In the genomic region with DNA sequence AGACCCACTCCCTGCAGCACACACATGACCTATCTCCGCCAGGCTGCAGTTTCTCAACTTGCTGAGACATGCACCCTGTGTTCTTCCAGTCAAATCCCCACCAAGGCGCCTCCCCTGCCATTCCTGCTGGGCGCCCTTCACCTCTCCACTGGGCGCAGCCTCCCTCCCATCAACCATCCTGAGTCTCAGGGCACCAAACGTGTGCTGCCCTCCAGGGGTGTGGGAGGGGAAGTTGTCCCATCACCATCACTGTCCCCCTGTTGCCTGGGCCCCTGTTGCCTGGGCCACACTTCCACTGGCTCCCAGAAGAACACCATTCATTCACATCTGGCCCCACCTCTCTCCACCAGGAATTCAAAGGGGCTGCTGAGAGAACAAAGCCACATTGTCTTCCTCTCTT, we compare ENCODE assay signal across 19 cellular contexts. TPM values are rescaled to one million over a fixed set of nuclear protein-coding genes. Genes with fewer than 3 reads are reported as not detected.
DNase-seq lines count a peak whose midpoint lies in the region; ATAC-seq and TF ChIP-seq lines count a peak whose summit lies in the region.
"Had no signal": no experiment of that assay in that cellular context is flagged by ENCODE, and none has a peak within 500 bp of the region (broad histone marks: within the 10 kb centered on the region; RNA-seq: fewer than 3 reads in every experiment).

No MANE protein-coding gene starts in this region.

- no peak overlapping the region for H3K27ac ChIP-seq in mesendoderm (ENCODE audit: low read depth, low read length)
- H3K27ac ChIP-seq: ascending aorta, colonic mucosa, heart left ventricle had no signal

- no peak overlapping the region for H2BK120ac ChIP-seq in mesendoderm (ENCODE audit: low read depth, low read length)

- in situ Hi-C loops in SK-MEL-5 (cut with HindIII; ENCODE audit: low pct_unique_long_range_greater_than_20kb, low sequenced_read_pairs) = no loop called here

- no peak overlapping the region for H4K8ac ChIP-seq in mesendoderm (ENCODE audit: low read depth, low read length)

- WGBS in mesendoderm (ENCODE audit: extremely low coverage, insufficient coverage, low lambda C conversion rate) = no CpG with 5 or more reads among the region's 5 CpGs

- H2BK5ac ChIP-seq in mesendoderm (ENCODE audit: low read length) = no peak overlapping the region

- no peak overlapping the region for H3K27ac Mint-ChIP-seq in activated CD8-positive, alpha-beta memory T cell treated with anti-CD3 and anti-CD28 coated beads, Interleukin-2, amount 10 ng/mL, durations not matched to agents 7 days and 5 days
- no peak overlapping the region for H3K27ac Mint-ChIP-seq in osteocyte (ENCODE audit: unreplicated experiment)
- H3K27ac Mint-ChIP-seq: activated B cell treated with CpG ODN at 0.5 μM for 24 hours; CD4-positive, CD25-positive, alpha-beta regulatory T cell had no signal

- TF ChIP-seq CTCF in epithelial cell of proximal tubule (conservative IDR thresholded peaks at IDR 0.05; ENCODE audit: low read depth, low read length) = peak; percentile 17
- no peak for TF ChIP-seq CTCF in osteocyte (IDR thresholded peaks at IDR 0.05)

- ATAC-seq in activated CD8-positive, alpha-beta memory T cell treated with anti-CD3 and anti-CD28 coated beads, Interleukin-2, amount 10 ng/mL, durations not matched to agents 7 days and 5 days = peak; percentile 57
- ATAC-seq: heart left ventricle had no signal

- no peak overlapping the region for H3K56ac ChIP-seq in mesendoderm (ENCODE audit: low read length)

- H4K5ac ChIP-seq in mesendoderm (ENCODE audit: low read length) = no peak overlapping the region

- H3K9ac ChIP-seq in mesendoderm (ENCODE audit: low read length) = no peak overlapping the region

- no peak overlapping the region for H2BK15ac ChIP-seq in mesendoderm (replicated peaks; ENCODE audit: low read depth)

- no peak overlapping the region for H3K4me3 ChIP-seq in epithelial cell of proximal tubule (ENCODE audit: low read depth, low read length)
- H3K4me3 ChIP-seq in mesendoderm (ENCODE audit: low read length) = no peak overlapping the region
- H3K4me3 ChIP-seq: A549, ascending aorta, colonic mucosa, heart left ventricle had no signal

- CTCF ChIA-PET in activated CD8-positive, alpha-beta memory T cell treated with anti-CD3 and anti-CD28 coated beads, Interleukin-2, amount 10 ng/mL, durations not matched to agents 7 days and 5 days (lab: Charles Lee) = no interaction called here

- H3K27me3 ChIP-seq in mesendoderm (ENCODE audit: insufficient read depth, low read length, poor library complexity) = no peaks in the 10 kb centered on the region
- H3K27me3 ChIP-seq: ascending aorta, colonic mucosa, heart left ventricle had no signal

- H3K23ac ChIP-seq in mesendoderm (ENCODE audit: low read length) = no peak overlapping the region

- no peaks in the 10 kb centered on the region for H3K4me1 Mint-ChIP-seq in activated CD8-positive, alpha-beta memory T cell treated with anti-CD3 and anti-CD28 coated beads, Interleukin-2, amount 10 ng/mL, durations not matched to agents 7 days and 5 days
- no peaks in the 10 kb centered on the region for H3K4me1 Mint-ChIP-seq in osteocyte (ENCODE audit: unreplicated experiment)
- H3K4me1 Mint-ChIP-seq: activated B cell treated with CpG ODN at 0.5 μM for 24 hours; CD4-positive, CD25-positive, alpha-beta regulatory T cell had no signal

- no peaks in the 10 kb centered on the region for H3K9me3 Mint-ChIP-seq in activated CD8-positive, alpha-beta memory T cell treated with anti-CD3 and anti-CD28 coated beads, Interleukin-2, amount 10 ng/mL, durations not matched to agents 7 days and 5 days (ENCODE audit: low read depth)
- no peaks in the 10 kb centered on the region for H3K9me3 Mint-ChIP-seq in osteocyte (ENCODE audit: unreplicated experiment)
- H3K9me3 Mint-ChIP-seq: activated B cell treated with CpG ODN at 0.5 μM for 24 hours; CD4-positive, CD25-positive, alpha-beta regulatory T cell had no signal

- H3K4me2 ChIP-seq in mesendoderm (ENCODE audit: low read length) = no peak overlapping the region
- H3K4me2 ChIP-seq: A549 had no signal

- DNase-seq in activated CD8-positive, alpha-beta memory T cell treated with anti-CD3 and anti-CD28 coated beads, Interleukin-2, amount 10 ng/mL, durations not matched to agents 7 days and 5 days = no peak
- no peak for DNase-seq in activated CD8-positive, alpha-beta memory T cell treated with anti-CD3 and anti-CD28 coated beads for 24 hours
- DNase-seq in SK-MEL-5 (ENCODE audit: low read depth, low spot score) (peak; percentile 16), epithelial cell of proximal tubule (ENCODE audit: low read depth) (no peak), mesendoderm (no peak), osteocyte (ENCODE audit: extremely low spot score, unreplicated experiment) (no peak), midbrain (lab: John Stamatoyannopoulos, UW) (no peak)
- DNase-seq in activated CD4-positive, alpha-beta T cell treated with anti-CD3 and anti-CD28 coated beads for 48 hours = no peak
- DNase-seq: activated B cell treated with CpG ODN at 0.5 μM for 24 hours, activated gamma-delta T cell treated with Interleukin-2 at 50 U/mL for 16 hours, colonic mucosa, erythroblast, heart left ventricle, NCI-H1694 treated with DMSO at 0.1 percent for 48 hours, NCI-H524, SW 1271 had no signal

- no peaks in the 10 kb centered on the region for H3K36me3 Mint-ChIP-seq in activated CD8-positive, alpha-beta memory T cell treated with anti-CD3 and anti-CD28 coated beads, Interleukin-2, amount 10 ng/mL, durations not matched to agents 7 days and 5 days
- no peaks in the 10 kb centered on the region for H3K36me3 Mint-ChIP-seq in osteocyte (ENCODE audit: unreplicated experiment)
- H3K36me3 Mint-ChIP-seq: CD4-positive, CD25-positive, alpha-beta regulatory T cell had no signal

- H3K79me1 ChIP-seq in mesendoderm (ENCODE audit: low read length) = no peaks in the 10 kb centered on the region

- no peaks in the 10 kb centered on the region for H3K4me1 ChIP-seq in mesendoderm (ENCODE audit: control insufficient read depth, low read depth, low read length)
- H3K4me1 ChIP-seq: ascending aorta, colonic mucosa, heart left ventricle had no signal

- no peak overlapping the region for H3K4me3 Mint-ChIP-seq in activated CD8-positive, alpha-beta memory T cell treated with anti-CD3 and anti-CD28 coated beads, Interleukin-2, amount 10 ng/mL, durations not matched to agents 7 days and 5 days
- no peak overlapping the region for H3K4me3 Mint-ChIP-seq in osteocyte (ENCODE audit: unreplicated experiment)
- H3K4me3 Mint-ChIP-seq: activated B cell treated with CpG ODN at 0.5 μM for 24 hours; CD4-positive, CD25-positive, alpha-beta regulatory T cell had no signal

- H2AK5ac ChIP-seq in mesendoderm (ENCODE audit: low read length) = no peak overlapping the region

- no peaks in the 10 kb centered on the region for H3K36me3 ChIP-seq in mesendoderm (ENCODE audit: control insufficient read depth, insufficient read depth, low read length)
- H3K36me3 ChIP-seq: ascending aorta, colonic mucosa, heart left ventricle had no signal

- H3K18ac ChIP-seq in mesendoderm (ENCODE audit: low read length) = no peak overlapping the region

- no peak overlapping the region for H3K4ac ChIP-seq in mesendoderm (ENCODE audit: low read depth, low read length)

- no peaks in the 10 kb centered on the region for H3K79me2 ChIP-seq in mesendoderm (ENCODE audit: control insufficient read depth, insufficient read depth, low read length)

- peaks cover 9% of the 10 kb centered on the region for H3K27me3 Mint-ChIP-seq in activated CD8-positive, alpha-beta memory T cell treated with anti-CD3 and anti-CD28 coated beads, Interleukin-2, amount 10 ng/mL, durations not matched to agents 7 days and 5 days
- H3K27me3 Mint-ChIP-seq in osteocyte (ENCODE audit: unreplicated experiment) = peaks cover 3% of the 10 kb centered on the region

RNA-seq across cellular contexts. Expression of a gene that starts 44.9 kb away (rescaled TPM):
- total RNA-seq in activated CD8-positive, alpha-beta memory T cell treated with anti-CD3 and anti-CD28 coated beads, Interleukin-2, amount 10 ng/mL, durations not matched to agents 7 days and 5 days = 10 to 100 TPM; 95.4 to 98.9 TPM
- 31.9 and 35.3 TPM in 2 replicates for total RNA-seq in SK-MEL-5 (2014; rRNA removed; shearing (Covaris generic))
- polyA plus RNA-seq in SK-MEL-5 (2015; cell fraction: cytosol; rRNA removed) = 72.1 and 75.7 TPM in 2 replicates
- 21.6 and 26.7 TPM in 2 replicates for polyA plus RNA-seq in SK-MEL-5 (2015; cell fraction: nucleus; rRNA removed)
- total RNA-seq in epithelial cell of proximal tubule (122 and 184 TPM in 2 replicates), osteocyte (20.3 and 21.9 TPM in 2 replicates)
- polyA plus RNA-seq in mesendoderm (2013, experiment 1 of 2) = 9.0 TPM
- 9.2 TPM for polyA plus RNA-seq in mesendoderm (2013, experiment 2 of 2)
